1 cellular context compared by ENCODE assay signal in the genomic region with DNA sequence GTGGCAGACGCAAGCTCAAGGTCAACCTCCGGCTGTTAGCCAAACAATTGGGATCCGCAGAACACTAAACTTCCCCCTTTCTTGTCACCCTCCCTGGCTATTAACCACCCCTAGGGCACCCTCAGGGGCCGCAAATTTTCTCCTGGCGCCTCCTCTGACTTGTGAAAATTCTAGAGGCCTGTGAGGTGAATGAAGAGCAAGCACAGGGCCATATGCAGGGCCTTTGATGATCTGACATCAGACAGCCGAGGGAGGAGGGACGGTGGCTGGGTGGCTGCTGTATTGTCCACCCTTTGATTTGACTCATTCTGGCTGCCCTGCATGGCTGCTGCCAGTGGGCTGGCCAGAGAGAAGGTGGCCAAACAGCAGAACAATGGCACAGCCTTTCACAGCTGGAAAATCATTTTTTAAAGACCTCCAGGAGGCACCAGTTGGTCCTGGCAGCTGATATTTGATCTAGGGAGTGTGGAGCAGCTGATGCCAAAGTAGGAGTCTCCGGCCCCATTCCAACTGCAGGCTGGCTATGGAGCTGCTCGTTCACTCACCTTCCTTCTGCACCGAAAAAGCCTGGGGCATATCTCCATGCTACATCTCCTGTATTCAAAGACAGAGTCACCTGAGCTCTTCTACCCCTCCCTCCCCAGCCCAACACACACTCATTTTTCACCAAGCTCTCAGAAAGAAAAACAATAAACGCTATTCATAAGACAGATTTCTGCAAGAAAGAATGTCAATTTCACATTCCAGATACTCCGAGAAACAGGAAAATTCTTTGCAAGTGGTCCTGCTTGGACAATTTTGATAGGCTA.
TF ChIP-seq lines count a peak whose summit lies in the region.

No MANE protein-coding gene starts in this region.

TF ChIP-seq in WTC11, 78 proteins besides CTCF, POLR2A, EP300 and RAD21 (continued from another document):
- TF ChIP-seq AR (CRISPR knock-in tag; IDR thresholded peaks at IDR 0.05) (no peak), ZNF423 (CRISPR knock-in tag; IDR thresholded peaks at IDR 0.05) (no peak), ZNF219 (CRISPR knock-in tag; IDR thresholded peaks at IDR 0.05; ENCODE audit: borderline replicate concordance) (no peak)
